23 cellular contexts compared by ENCODE assay signal in the genomic region with DNA sequence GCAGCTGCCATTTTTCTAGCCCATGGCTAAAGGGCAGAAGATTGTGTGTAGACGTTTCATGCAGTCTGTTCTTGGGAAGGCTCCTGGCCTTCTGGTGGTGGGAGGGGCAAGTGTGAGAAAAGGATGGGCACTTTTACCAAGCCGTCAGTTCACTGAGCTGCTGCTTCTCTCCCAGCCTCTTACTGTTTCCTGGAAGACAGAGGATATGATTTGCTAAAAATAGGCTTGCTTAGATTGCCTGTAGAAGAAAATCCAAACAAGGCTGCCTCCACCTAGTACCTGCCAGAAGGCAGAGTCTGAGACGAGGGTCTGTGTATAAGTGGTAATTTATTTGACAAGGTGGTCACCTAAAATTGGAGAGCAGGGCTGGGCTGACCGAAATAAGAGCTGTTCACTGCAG. TPM values are rescaled to one million over a fixed set of nuclear protein-coding genes. Genes with fewer than 3 reads are reported as not detected.
DNase-seq lines count a peak whose midpoint lies in the region; ATAC-seq, FAIRE-seq and TF ChIP-seq lines count a peak whose summit lies in the region.
"Had no signal": no experiment of that assay in that cellular context is flagged by ENCODE, and none has a peak within 500 bp of the region (broad histone marks: within the 10 kb centered on the region; RNA-seq: fewer than 3 reads in every experiment).

No MANE protein-coding gene starts in this region.

- H3K27me3 ChIP-seq in GM23338 (ENCODE audit: insufficient read depth) (no peaks in the 10 kb centered on the region), H9 (ENCODE audit: insufficient read depth, low read length) (no peaks in the 10 kb centered on the region), endodermal cell (ENCODE audit: control insufficient read depth, insufficient read depth, low read length, poor library complexity, severe bottlenecking) (no peaks in the 10 kb centered on the region), rectal smooth muscle tissue (ENCODE audit: control insufficient read depth, insufficient read depth, low read length) (no peaks in the 10 kb centered on the region)
- H3K27me3 ChIP-seq: BE2C had no signal

- FAIRE-seq in HTR-8/SVneo (lab: Jason Lieb, UNC) = no peak
- FAIRE-seq: A204.1, GM12878, GM19239, H54 had no signal

- no peak overlapping the region; the same call in 1 of the 2 replicates for H3K14ac ChIP-seq in H9 (ENCODE audit: insufficient read depth, low read length)

- H3K36me3 ChIP-seq in GM23338 (ENCODE audit: insufficient read depth) = peaks cover 12% of the 10 kb centered on the region; the same call in 1 of the 2 replicates
- H3K36me3 ChIP-seq in endodermal cell (ENCODE audit: control insufficient read depth, insufficient read depth, low read length) = peaks cover 23% of the 10 kb centered on the region
- H3K36me3 ChIP-seq in rectal smooth muscle tissue (ENCODE audit: control insufficient read depth, insufficient read depth, low read length) = no peaks in the 10 kb centered on the region

- H2BK5ac ChIP-seq in H9 (ENCODE audit: insufficient read length, low read length) = no peak overlapping the region

- DNase-seq in GM23338 (ENCODE audit: low spot score) (no peak), H9 (no peak), endodermal cell (no peak), HTR-8/SVneo (ENCODE audit: insufficient read length, low spot score) (no peak), superior temporal gyrus (ENCODE audit: extremely low spot score) (no peak)
- DNase-seq: ACHN; BE2C; C1 segment of cervical spinal cord; CD4-positive, CD25-positive, alpha-beta regulatory T cell; CD8-positive, alpha-beta memory T cell; COR-L47; DMS 273 treated with DMSO at 0.1 percent for 48 hours; DMS53; EL; HFFc6 had no signal

- no peak overlapping the region for H2BK120ac ChIP-seq in H9 (ENCODE audit: low read depth, low read length, poor library complexity, severe bottlenecking)

- no peaks in the 10 kb centered on the region for H3K9me2 ChIP-seq in GM23338 (ENCODE audit: insufficient read depth)

- H3T11ph ChIP-seq in H9 (ENCODE audit: low read length) = no peak overlapping the region

- H3K4me2 ChIP-seq in GM23338 (no peak overlapping the region), H9 (ENCODE audit: insufficient read depth, insufficient read length, low read length) (no peak overlapping the region)

- peaks cover 32% of the 10 kb centered on the region for H3K4me1 Mint-ChIP-seq in GM23338
- peaks cover 23 to 44% of the 10 kb centered on the region in 2 experiments for H3K4me1 Mint-ChIP-seq in H9
- peaks cover 28% of the 10 kb centered on the region for H3K4me1 Mint-ChIP-seq in endodermal cell

- H4K20me1 ChIP-seq in GM23338 (replicated peaks; ENCODE audit: insufficient read depth) (0 out of 2 replicates have a peak, but pooled peaks cover 4% of the 10 kb centered on the region), H9 (ENCODE audit: control insufficient read depth, insufficient read depth, insufficient read length) (no peaks in the 10 kb centered on the region)

- H3K27ac ChIP-seq in GM23338 (ENCODE audit: low read depth) (0 out of 2 replicates have a peak overlapping the region, but pooled peaks have one; percentile 68), H9 (ENCODE audit: insufficient read length, low read depth, low read length) (no peak overlapping the region), endodermal cell (ENCODE audit: low read depth, low read length) (no peak overlapping the region), rectal smooth muscle tissue (ENCODE audit: low read depth, low read length) (peak overlapping the region; percentile 1)

- H4K8ac ChIP-seq in H9 (replicated peaks; ENCODE audit: insufficient read length, low read depth, low read length) = no peak overlapping the region

- H3K9ac ChIP-seq in H9 (ENCODE audit: extremely low read depth, insufficient read length, low read length) = no peak overlapping the region
- H3K9ac ChIP-seq in endodermal cell (ENCODE audit: extremely low read depth, low read length, poor library complexity, severe bottlenecking) = no peak overlapping the region
- no peak overlapping the region for H3K9ac ChIP-seq in rectal smooth muscle tissue (ENCODE audit: low read length)

- no peak overlapping the region for H2BK20ac ChIP-seq in H9 (ENCODE audit: low read depth, low read length, poor library complexity, severe bottlenecking)

- H3K9me3 ChIP-seq in H9 (ENCODE audit: control insufficient read depth, low read depth, low read length) = no peaks in the 10 kb centered on the region
- H3K9me3 ChIP-seq in endodermal cell (ENCODE audit: control insufficient read depth, low read length) = no peaks in the 10 kb centered on the region
- H3K9me3 ChIP-seq: BE2C had no signal

- H2BK12ac ChIP-seq in H9 (ENCODE audit: insufficient read length, low read depth, low read length) = peak overlapping the region; percentile 35

- no peaks in the 10 kb centered on the region; the same call in 1 of the 2 replicates for H3F3A ChIP-seq in GM23338 (replicated peaks; ENCODE audit: low read depth)

- no peak overlapping the region for H2AFZ ChIP-seq in GM23338
- H2AFZ ChIP-seq in H9 (ENCODE audit: low read length) = no peak overlapping the region

- peaks cover 39% of the 10 kb centered on the region for H3K79me2 ChIP-seq in GM23338 (replicated peaks; ENCODE audit: insufficient read depth)
- H3K79me2 ChIP-seq in H9 (ENCODE audit: insufficient read depth, low read length) = 0 out of 2 replicates have a peak, but pooled peaks cover 2% of the 10 kb centered on the region

- no peak overlapping the region for H3K18ac ChIP-seq in H9 (ENCODE audit: insufficient read length, low read depth, low read length)

- no peak overlapping the region for H3K4ac ChIP-seq in H9 (ENCODE audit: low read depth, low read length)

- peaks cover 15% of the 10 kb centered on the region; the same call in 2 of the 3 replicates for H3K36me3 Mint-ChIP-seq in GM23338 (ENCODE audit: low read depth)
- H3K36me3 Mint-ChIP-seq in H9 (ENCODE audit: insufficient read depth in 1 of 3, low read depth in 3 of 3) = peaks cover 1 to 45% (median 26%) of the 10 kb centered on the region in 3 experiments; a peak in 6 of 7 replicates
- peaks cover 47% of the 10 kb centered on the region for H3K36me3 Mint-ChIP-seq in endodermal cell (ENCODE audit: low read depth)

- no CpG with 5 or more reads among the region's 4 CpGs for WGBS in H9 (ENCODE audit: extremely low coverage, insufficient read length, low lambda C conversion rate)
- 90% methylated on average over 3 to 4 of the region's 4 CpGs for WGBS in endodermal cell (ENCODE audit: insufficient coverage in 1 of 2, insufficient read length in 1 of 2), 2 experiments

- peaks cover 6% of the 10 kb centered on the region for H3K27me3 Mint-ChIP-seq in GM23338 (ENCODE audit: insufficient read depth, low read depth, poor library complexity)
- no peaks in the 10 kb centered on the region for H3K27me3 Mint-ChIP-seq in H9 (ENCODE audit: low read depth)
- no peaks in the 10 kb centered on the region for H3K27me3 Mint-ChIP-seq in endodermal cell (ENCODE audit: insufficient read depth)
- H3K27me3 Mint-ChIP-seq: CD4-positive, CD25-positive, alpha-beta regulatory T cell had no signal

- H3K9me3 Mint-ChIP-seq in GM23338 (no peaks in the 10 kb centered on the region), H9 (no peaks in the 10 kb centered on the region), endodermal cell (no peaks in the 10 kb centered on the region)
- H3K9me3 Mint-ChIP-seq: CD4-positive, CD25-positive, alpha-beta regulatory T cell; CD8-positive, alpha-beta memory T cell; HFFc6 had no signal

- H2AK5ac ChIP-seq in H9 (ENCODE audit: insufficient read length, low read length) = no peak overlapping the region

- H3K56ac ChIP-seq in H9 (ENCODE audit: insufficient read length, low read depth, low read length) = no peak overlapping the region

- ATAC-seq in GM23338 (no peak), HG02588 (IDR thresholded peaks at IDR 0.05; ENCODE audit: unreplicated experiment) (no peak)
- ATAC-seq: GM12878, HCT116 had no signal

- H3K4me1 ChIP-seq in GM23338 (ENCODE audit: insufficient read depth) (peaks cover 51% of the 10 kb centered on the region), H9 (ENCODE audit: insufficient read depth, low read length) (peaks cover 8% of the 10 kb centered on the region; the same call in 1 of the 2 replicates), endodermal cell (ENCODE audit: control insufficient read depth, insufficient read depth, low read length) (no peaks in the 10 kb centered on the region), rectal smooth muscle tissue (ENCODE audit: control insufficient read depth, insufficient read depth, low read length) (no peaks in the 10 kb centered on the region)
- H3K4me1 ChIP-seq: BE2C had no signal

- no peak overlapping the region for H3K27ac Mint-ChIP-seq in GM23338
- H3K27ac Mint-ChIP-seq in H9 = 0 out of 7 replicates have a peak overlapping the region, but pooled peaks of 1 of the 3 experiments have one; percentile 34
- H3K27ac Mint-ChIP-seq in endodermal cell = peak overlapping the region; percentile 66
- H3K27ac Mint-ChIP-seq: HFFc6 had no signal

- H3K23ac ChIP-seq in H9 (ENCODE audit: insufficient read length, low read depth, low read length) = no peak overlapping the region

- no peak overlapping the region for H4K5ac ChIP-seq in H9 (ENCODE audit: insufficient read length, low read depth, low read length)

- H3K79me1 ChIP-seq in H9 (ENCODE audit: insufficient read depth, low read depth, low read length, poor library complexity, severe bottlenecking) = no peaks in the 10 kb centered on the region

- no peak overlapping the region for H2BK15ac ChIP-seq in H9 (ENCODE audit: low read depth, low read length)

- H3K4me3 Mint-ChIP-seq in GM23338 = no peak overlapping the region
- no peak overlapping the region for H3K4me3 Mint-ChIP-seq in H9
- H3K4me3 Mint-ChIP-seq in endodermal cell = no peak overlapping the region
- H3K4me3 Mint-ChIP-seq: CD4-positive, CD25-positive, alpha-beta regulatory T cell; CD8-positive, alpha-beta memory T cell; HFFc6 had no signal

- TF ChIP-seq CTCF in GM23338 (conservative IDR thresholded peaks at IDR 0.05; ENCODE audit: low read depth in 2 of 2) (no peak), H9 (conservative IDR thresholded peaks at IDR 0.05) (no peak), endodermal cell (conservative IDR thresholded peaks at IDR 0.05) (no peak)

- H3K4me3 ChIP-seq in GM23338 (no peak overlapping the region), endodermal cell (ENCODE audit: low read length) (no peak overlapping the region), rectal smooth muscle tissue (ENCODE audit: low read length) (no peak overlapping the region)
- H3K4me3 ChIP-seq: GM12878 had no signal

- H4K91ac ChIP-seq in H9 (ENCODE audit: insufficient read length, low read depth, low read length) = no peak overlapping the region

- H3K23me2 ChIP-seq in H9 (ENCODE audit: insufficient read length, low read depth, low read length, poor library complexity, severe bottlenecking) = no peaks in the 10 kb centered on the region

RNA-seq across cellular contexts. Expression of a gene that starts 7.5 kb away (rescaled TPM):
- total RNA-seq in GM23338 (2014; rRNA removed; shearing (Covaris generic)) = 63.6 and 87.7 TPM in 2 replicates
- polyA plus RNA-seq in GM23338 (2016; fragmentation: Nextera tagmentation; extraction: Ambion mirVana) = 52.5 and 58.3 TPM in 2 replicates
- total RNA-seq in H9 (2021) (29.3 and 41.0 TPM in 2 replicates), endodermal cell (10 to 100 TPM; 50.3 to 50.8 TPM)
- polyA plus RNA-seq in endodermal cell (2013, experiment 1 of 2) = 13.4 TPM
- 14.1 TPM for polyA plus RNA-seq in endodermal cell (2013, experiment 2 of 2)

RNA-seq across cellular contexts. Expression of a gene that starts 27.2 kb away (rescaled TPM):
- total RNA-seq in GM23338 (2014; rRNA removed; shearing (Covaris generic)) = 0.31 TPM in 1 of 2 replicates, not detected in the other
- polyA plus RNA-seq in GM23338 (2016; fragmentation: Nextera tagmentation; extraction: Ambion mirVana) = 2.0 and 2.6 TPM in 2 replicates
- total RNA-seq in H9 (2021) (0.24 and 0.90 TPM in 2 replicates), endodermal cell (1 to 10 TPM in 1 of 2 donors, not detected in 1; 2.0 TPM)
- polyA plus RNA-seq in endodermal cell (2013, experiment 1 of 2) = not detected
- not detected for polyA plus RNA-seq in endodermal cell (2013, experiment 2 of 2)
- total RNA-seq: CD4-positive, CD25-positive, alpha-beta regulatory T cell; CD8-positive, alpha-beta memory T cell; G401; GM12878; HFFc6 had no signal
- polyA plus RNA-seq: CD8-positive, alpha-beta memory T cell; GM12878 had no signal

Comparison
In these comparisons a context has a peak if more than half of its experiments do, and no peak if none do; other contexts are left out.
1. H3K27ac ChIP-seq: peak in GM23338 (single experiment) and rectal smooth muscle tissue (single experiment); none in H9 (single experiment) and endodermal cell (single experiment).